ENCODE assay signal across 8 cellular contexts in genomic region chr21:37367758-37368535, GRCh38. TPM values are rescaled to one million over a fixed set of nuclear protein-coding genes. Genes with fewer than 3 reads are reported as not detected.
A peak's percentile ranks its signal among the peaks of the same experiment; 100 is the strongest.
DNase-seq lines count a peak whose midpoint lies in the region; TF ChIP-seq lines count a peak whose summit lies in the region.

No MANE protein-coding gene starts in this region.

- no peak for TF ChIP-seq CTCF in Peyer's patch (IDR thresholded peaks at IDR 0.05)
- TF ChIP-seq CTCF in cardiac muscle cell (IDR thresholded peaks at IDR 0.05; ENCODE audit: low read depth, low read length) = no peak

- H3K9ac ChIP-seq in rectal smooth muscle tissue (ENCODE audit: low read length) = peak overlapping the region; percentile 95

- no peaks in the 10 kb centered on the region for H3K36me3 ChIP-seq in Peyer's patch
- peaks cover 7% of the 10 kb centered on the region for H3K36me3 ChIP-seq in cardiac muscle cell
- no peaks in the 10 kb centered on the region for H3K36me3 ChIP-seq in rectal smooth muscle tissue (ENCODE audit: control insufficient read depth, insufficient read depth, low read length)

- peak overlapping the region; percentile 99 to 100 (median 100) for H3K27ac ChIP-seq in Peyer's patch
- H3K27ac ChIP-seq in cardiac muscle cell = peak overlapping the region; percentile 100
- peak overlapping the region; percentile 99 for H3K27ac ChIP-seq in rectal smooth muscle tissue (ENCODE audit: low read depth, low read length)

- peak; percentile 44 for DNase-seq in activated naive CD4-positive, alpha-beta T cell treated with Interleukin-2 at 50 U/mL for 16 hours
- no peak for DNase-seq in activated naive CD4-positive, alpha-beta T cell (lab: John Stamatoyannopoulos, UW)
- DNase-seq in Peyer's patch = peak; percentile 25 to 68 (median 58)
- peak; percentile 37 for DNase-seq in activated naive CD4-positive, alpha-beta T cell treated with anti-CD3 and anti-CD28 coated beads, Interleukin-2, amount 50 U/mL, for 16 hours
- peak; percentile 50 to 52 for DNase-seq in cardiac muscle cell (ENCODE audit: low read depth in 1 of 2, low spot score in 1 of 2)
- no peak for DNase-seq in cerebellum (ENCODE audit: low spot score)
- no peak for DNase-seq in NCI-H510A (lab: John Stamatoyannopoulos, UW)

- H3K4me1 ChIP-seq in Peyer's patch (peaks cover 0 to 42% (median 5%) of the 10 kb centered on the region in 4 donors), cardiac muscle cell (ENCODE audit: low read depth) (peaks cover 24% of the 10 kb centered on the region), rectal smooth muscle tissue (ENCODE audit: control insufficient read depth, insufficient read depth, low read length) (peaks cover 21% of the 10 kb centered on the region)

- H3K27me3 ChIP-seq in Peyer's patch = no peaks in the 10 kb centered on the region
- no peaks in the 10 kb centered on the region for H3K27me3 ChIP-seq in cardiac muscle cell
- H3K27me3 ChIP-seq in rectal smooth muscle tissue (ENCODE audit: control insufficient read depth, insufficient read depth, low read length) = no peaks in the 10 kb centered on the region

- TF ChIP-seq POLR2A in Peyer's patch (IDR thresholded peaks at IDR 0.05) = no peak

- H3K9me3 ChIP-seq in Peyer's patch (no peaks in the 10 kb centered on the region), cardiac muscle cell (ENCODE audit: low read depth) (no peaks in the 10 kb centered on the region)

- H3K4me3 ChIP-seq in Peyer's patch (peak overlapping the region; percentile 69 to 99 (median 96)), cardiac muscle cell (peak overlapping the region; percentile 78), rectal smooth muscle tissue (ENCODE audit: low read length) (peak overlapping the region; percentile 81)

RNA-seq across cellular contexts. Expression of gene DYRK1A, which starts 1.4 kb away (rescaled TPM):
- total RNA-seq in Peyer's patch (100 to 1,000 TPM in 1 of 4 donors, 10 to 100 TPM in 3; 68.8 to 133 (median 81.3) TPM), cardiac muscle cell (57.7 and 61.7 TPM in 2 replicates), cerebellum (138 TPM)
- 4.2 and 4.5 TPM in 2 replicates for polyA plus RNA-seq in cardiac muscle cell

Comparison
In these comparisons a context has a peak if more than half of its experiments do, and no peak if none do; other contexts are left out.
1. DNase-seq: peak in activated naive CD4-positive, alpha-beta T cell treated with Interleukin-2 at 50 U/mL for 16 hours (single experiment), Peyer's patch (3 of 3), activated naive CD4-positive, alpha-beta T cell treated with anti-CD3 and anti-CD28 coated beads, Interleukin-2, amount 50 U/mL, for 16 hours (single experiment) and cardiac muscle cell (2 of 2); none in activated naive CD4-positive, alpha-beta T cell (0 of 4), cerebellum (single experiment) and NCI-H510A (single experiment).
2. Peak in every context shown above with its lines, with median percentiles within 50 percentile points of each other: H3K27ac ChIP-seq and H3K4me3 ChIP-seq.